8 cellular contexts compared by ENCODE assay signal in genomic region chr10:102645741-102646609, GRCh38. TPM values are rescaled to one million over a fixed set of nuclear protein-coding genes. Genes with fewer than 3 reads are reported as not detected.
DNase-seq lines count a peak whose midpoint lies in the region; ATAC-seq and TF ChIP-seq lines count a peak whose summit lies in the region.

No MANE protein-coding gene starts in this region.

- ATAC-seq in GM18517 (IDR thresholded peaks at IDR 0.05; ENCODE audit: unreplicated experiment) (peak; percentile 26), HG03066 (IDR thresholded peaks at IDR 0.05; ENCODE audit: low read depth, unreplicated experiment) (peak; percentile 30)
- ATAC-seq in naive thymus-derived CD8-positive, alpha-beta T cell: peak; percentile 24 to 29

- TF ChIP-seq CTCF in OCI-LY7 (conservative IDR thresholded peaks at IDR 0.05; ENCODE audit: low read length): no peak
- TF ChIP-seq CTCF in esophagus muscularis mucosa (IDR thresholded peaks at IDR 0.05): peak in 1 of 3 experiments; percentile 7

- 0% methylated on average over 18 of the region's 29 CpGs for WGBS in esophagus muscularis mucosa

- H3K4me3 ChIP-seq in OCI-LY7 (ENCODE audit: low read depth, low read length, poor library complexity, severe bottlenecking): peak overlapping the region; percentile 84
- peak overlapping the region; percentile 76 to 97 (median 88) for H3K4me3 ChIP-seq in esophagus muscularis mucosa

- peak; percentile 97 for DNase-seq in A172 (ENCODE audit: low spot score)
- peak; percentile 82 for DNase-seq in OCI-LY7 (ENCODE audit: low spot score)
- peak; percentile 86 for DNase-seq in activated T-cell treated with anti-CD3 and anti-CD28 coated beads, Interleukin-2, amount 50 U/mL, for 24 hours
- peak; percentile 97 for DNase-seq in esophagus muscularis mucosa (ENCODE audit: extremely low spot score)
- DNase-seq in naive thymus-derived CD8-positive, alpha-beta T cell: peak; percentile 33 to 88 (median 66)
- peak; percentile 31 to 65 (median 50) for DNase-seq in stimulated activated naive CD4-positive, alpha-beta T cell (lab: John Stamatoyannopoulos, UW)

- no peaks in the 10 kb centered on the region for H4K20me1 ChIP-seq in OCI-LY7 (ENCODE audit: insufficient read depth, low read length)

- H3K4me3 Mint-ChIP-seq in activated T-cell treated with anti-CD3 and anti-CD28 coated beads, Interleukin-2, amount 50 U/mL, for 24 hours: peak overlapping the region; percentile 97
- peak overlapping the region; percentile 92 to 99 (median 98) for H3K4me3 Mint-ChIP-seq in naive thymus-derived CD8-positive, alpha-beta T cell

- peaks cover 65% of the 10 kb centered on the region for H3K79me2 ChIP-seq in OCI-LY7 (ENCODE audit: insufficient read depth, low read depth, low read length)

- H3K27ac ChIP-seq in OCI-LY7 (ENCODE audit: low read depth, low read length, poor library complexity, severe bottlenecking) (peak overlapping the region; percentile 95), esophagus muscularis mucosa (replicated peaks in 1 of 4) (peak overlapping the region; percentile 99 to 100 (median 100))

- H3K4me1 ChIP-seq in OCI-LY7 (ENCODE audit: insufficient read depth, low read length, poor library complexity, severe bottlenecking): peaks cover 50% of the 10 kb centered on the region
- H3K4me1 ChIP-seq in esophagus muscularis mucosa: peaks cover 48 to 65% (median 60%) of the 10 kb centered on the region in 4 donors

- peaks cover 55% of the 10 kb centered on the region for H3K4me1 Mint-ChIP-seq in activated T-cell treated with anti-CD3 and anti-CD28 coated beads, Interleukin-2, amount 50 U/mL, for 24 hours (ENCODE audit: low read depth)
- peaks cover 43 to 57% (median 52%) of the 10 kb centered on the region in 4 donors for H3K4me1 Mint-ChIP-seq in naive thymus-derived CD8-positive, alpha-beta T cell

- H3K4me2 ChIP-seq in OCI-LY7 (ENCODE audit: low read length): peak overlapping the region; percentile 82

- CTCF ChIA-PET in OCI-LY7 (lab: Charles Lee; ENCODE audit: unreplicated experiment): no interaction called here

- peak overlapping the region; percentile 97 for H3K27ac Mint-ChIP-seq in activated T-cell treated with anti-CD3 and anti-CD28 coated beads, Interleukin-2, amount 50 U/mL, for 24 hours
- peak overlapping the region; percentile 92 to 99 (median 97) for H3K27ac Mint-ChIP-seq in naive thymus-derived CD8-positive, alpha-beta T cell

- H3K36me3 ChIP-seq in OCI-LY7 (ENCODE audit: insufficient read depth, low read length): peaks cover 29% of the 10 kb centered on the region; the same call in 1 of the 2 replicates
- H3K36me3 ChIP-seq in esophagus muscularis mucosa: peaks cover 0 to 19% (median 9%) of the 10 kb centered on the region in 4 donors

- TF ChIP-seq POLR2A in esophagus muscularis mucosa (IDR thresholded peaks at IDR 0.05; ENCODE audit: low read depth): peak; percentile 66

- TSS peak; percentile 60 for BruUV-seq in OCI-LY7 (replicated peaks; lab: Mats Ljungman, UMichigan)

- intact Hi-C loops in OCI-LY7 (cut with micrococcal nuclease; ENCODE audit: unreplicated experiment): loop anchor here (2.0 to 10.0 kb wide), 5 partner anchors 143 to 951 kb away; partner anchors contain the start of genes ACTR1A, C10orf95, FBXW4 and NT5C2
- intact Hi-C loops in esophagus muscularis mucosa (cut with DNase I): loop anchor here (5.0 kb wide), 1 partner anchor 66 kb away; the partner anchor contains the start of genes ARL3 and SFXN2

- peaks cover 50% of the 10 kb centered on the region for H3K36me3 Mint-ChIP-seq in activated T-cell treated with anti-CD3 and anti-CD28 coated beads, Interleukin-2, amount 50 U/mL, for 24 hours (ENCODE audit: low read depth)
- peaks cover 0 to 3% (median 0%) of the 10 kb centered on the region in 3 donors for H3K36me3 Mint-ChIP-seq in naive thymus-derived CD8-positive, alpha-beta T cell

- no peaks in the 10 kb centered on the region for H3K9me3 ChIP-seq in OCI-LY7 (ENCODE audit: low read length)
- no peaks in the 10 kb centered on the region for H3K9me3 ChIP-seq in esophagus muscularis mucosa

- no peaks in the 10 kb centered on the region for H3K9me3 Mint-ChIP-seq in activated T-cell treated with anti-CD3 and anti-CD28 coated beads, Interleukin-2, amount 50 U/mL, for 24 hours
- no peaks in the 10 kb centered on the region for H3K9me3 Mint-ChIP-seq in naive thymus-derived CD8-positive, alpha-beta T cell

- no peak overlapping the region for H2AFZ ChIP-seq in OCI-LY7 (ENCODE audit: low read length)

- H3K27me3 Mint-ChIP-seq in activated T-cell treated with anti-CD3 and anti-CD28 coated beads, Interleukin-2, amount 50 U/mL, for 24 hours: no peaks in the 10 kb centered on the region
- no peaks in the 10 kb centered on the region for H3K27me3 Mint-ChIP-seq in naive thymus-derived CD8-positive, alpha-beta T cell

- no peaks in the 10 kb centered on the region for H3K27me3 ChIP-seq in esophagus muscularis mucosa

- H3K9me2 ChIP-seq in OCI-LY7 (ENCODE audit: insufficient read depth, low read length): no peaks in the 10 kb centered on the region

- POLR2A ChIA-PET in OCI-LY7 (lab: Charles Lee): interaction anchor here (0.5 to 2.2 kb wide), 10 partner anchors 10 to 1595 kb away, joined by 3 to 11 read pairs (median 4); partner anchors contain the start of genes ARL3 and SFXN2
- POLR2A ChIA-PET in naive thymus-derived CD8-positive, alpha-beta T cell (lab: Charles Lee): interaction anchor here (0.6 to 15.9 kb wide), 24 partner anchors 11 to 635 kb away, joined by 3 to 624 read pairs (median 6); partner anchors contain the start of genes ACTR1A, ARL3, C10orf95 and GBF1

- TF ChIP-seq EP300 in esophagus muscularis mucosa (IDR thresholded peaks at IDR 0.05): no peak

RNA-seq across cellular contexts. Expression of gene TRIM8, which starts 1.7 kb away (rescaled TPM):
- 66.8 and 68.3 TPM in 2 replicates for total RNA-seq in A172 (2014; rRNA removed; shearing (Covaris generic))
- 54.2 and 67.3 TPM in 2 replicates for total RNA-seq in OCI-LY7 (2014; rRNA removed; shearing (Covaris generic))
- total RNA-seq in OCI-LY7 (2022): 73.1 and 92.1 TPM in 2 replicates
- 100 to 1,000 TPM; 103 to 170 (median 159) TPM for total RNA-seq in esophagus muscularis mucosa
- 10 to 100 TPM; 61.4 to 67.3 TPM for total RNA-seq in naive thymus-derived CD8-positive, alpha-beta T cell
- polyA plus RNA-seq in naive thymus-derived CD8-positive, alpha-beta T cell: 10 to 100 TPM; 27.5 to 53.2 (median 34.7) TPM

Comparison
In these comparisons a context has a peak if more than half of its experiments do, and no peak if none do; other contexts are left out.
1. Peak in every context shown above with its lines: DNase-seq, ATAC-seq, H3K4me3 ChIP-seq and H3K27ac ChIP-seq.